ENCODE assay signal across 9 cellular contexts in the genomic region with DNA sequence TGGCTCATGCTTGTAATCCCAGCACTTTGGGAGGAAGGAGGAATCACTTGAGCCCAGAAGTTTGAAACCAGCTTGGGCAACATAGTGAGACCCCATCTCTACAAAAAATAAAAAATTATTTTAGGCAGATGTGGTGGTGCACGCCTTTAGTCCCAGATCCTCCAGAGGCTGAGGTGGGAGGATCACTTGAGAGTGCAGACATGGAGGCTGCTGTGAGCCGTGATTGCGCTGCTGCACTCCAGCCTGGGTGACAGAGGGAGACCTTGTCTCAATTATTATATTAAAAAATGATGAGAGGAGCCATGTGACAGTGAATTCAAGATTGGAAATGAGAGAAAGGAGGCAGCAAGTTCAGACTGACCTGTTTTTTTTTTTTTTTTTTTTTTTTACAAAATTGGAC.
"Had no signal": no experiment of that assay in that cellular context is flagged by ENCODE, and none has a peak within 500 bp of the region (broad histone marks: within the 10 kb centered on the region; RNA-seq: fewer than 3 reads in every experiment).

No MANE protein-coding gene starts in this region.

- H3K27me3 Mint-ChIP-seq: IgD-negative memory B cell had no signal

- H3K36me3 Mint-ChIP-seq: IgD-negative memory B cell had no signal

- H3K4me1 Mint-ChIP-seq: IgD-negative memory B cell had no signal

- ATAC-seq: HCT116, HepG2 had no signal

- H3K4me3 Mint-ChIP-seq: HFFc6, IgD-negative memory B cell had no signal

- H3K27ac Mint-ChIP-seq: HFFc6, IgD-negative memory B cell had no signal

- H3K4me3 ChIP-seq: GM23248, HAP-1 had no signal

- H3K9me3 ChIP-seq: HAP-1 had no signal

- DNase-seq: GM23248, GOT3, H7, HFFc6 had no signal

- H3K27ac ChIP-seq: GM23248, HL-60 had no signal

- H3K4me1 ChIP-seq: HAP-1 had no signal

- H3K36me3 ChIP-seq: HAP-1 had no signal
